ENCODE assay signal across 1 cellular context in the genomic region with DNA sequence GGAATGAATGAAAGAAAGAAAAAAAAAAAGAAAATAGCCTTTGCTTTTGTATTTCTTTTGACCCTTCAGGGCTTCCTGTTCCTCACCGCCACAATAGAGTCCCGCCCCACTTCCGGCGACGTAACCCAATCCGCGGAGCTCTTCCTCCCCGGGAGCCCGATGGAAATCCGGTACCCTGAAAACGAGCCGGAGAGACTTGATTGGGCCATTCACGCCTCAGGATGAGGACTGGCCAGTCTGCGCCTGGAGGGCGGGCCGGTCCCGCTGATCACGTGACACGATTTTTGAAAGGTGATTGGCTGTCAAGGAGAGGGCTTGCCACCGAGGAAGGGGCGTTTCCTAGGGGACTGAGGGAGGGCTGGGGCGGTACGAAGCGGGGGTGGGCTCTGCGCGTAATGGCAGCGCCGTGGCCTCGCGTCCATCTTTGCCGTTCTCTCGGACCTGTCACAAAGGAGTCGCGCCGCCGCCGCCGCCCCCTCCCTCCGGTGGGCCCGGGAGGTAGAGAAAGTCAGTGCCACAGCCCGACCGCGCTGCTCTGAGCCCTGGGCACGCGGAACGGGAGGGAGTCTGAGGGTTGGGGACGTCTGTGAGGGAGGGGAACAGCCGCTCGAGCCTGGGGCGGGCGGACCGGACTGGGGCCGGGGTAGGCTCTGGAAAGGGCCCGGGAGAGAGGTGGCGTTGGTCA.
TF ChIP-seq lines count a peak whose summit lies in the region.

A gene with protein sequence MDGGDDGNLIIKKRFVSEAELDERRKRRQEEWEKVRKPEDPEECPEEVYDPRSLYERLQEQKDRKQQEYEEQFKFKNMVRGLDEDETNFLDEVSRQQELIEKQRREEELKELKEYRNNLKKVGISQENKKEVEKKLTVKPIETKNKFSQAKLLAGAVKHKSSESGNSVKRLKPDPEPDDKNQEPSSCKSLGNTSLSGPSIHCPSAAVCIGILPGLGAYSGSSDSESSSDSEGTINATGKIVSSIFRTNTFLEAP (minus strand): TSS at position 95 of the 685 bp plus-strand sequence. CDS start 12,185 bp downstream, outside the sequence.
TSS of gene RSPRY1 (plus strand) at position 385 of the 685 bp plus-strand sequence. CDS start 18,330 bp downstream, outside the sequence.

TF ChIP-seq in HepG2, 621 proteins besides CTCF, POLR2A, EP300 and RAD21 (continued from another document and continues in another):
- TF ChIP-seq, protein P1, sequence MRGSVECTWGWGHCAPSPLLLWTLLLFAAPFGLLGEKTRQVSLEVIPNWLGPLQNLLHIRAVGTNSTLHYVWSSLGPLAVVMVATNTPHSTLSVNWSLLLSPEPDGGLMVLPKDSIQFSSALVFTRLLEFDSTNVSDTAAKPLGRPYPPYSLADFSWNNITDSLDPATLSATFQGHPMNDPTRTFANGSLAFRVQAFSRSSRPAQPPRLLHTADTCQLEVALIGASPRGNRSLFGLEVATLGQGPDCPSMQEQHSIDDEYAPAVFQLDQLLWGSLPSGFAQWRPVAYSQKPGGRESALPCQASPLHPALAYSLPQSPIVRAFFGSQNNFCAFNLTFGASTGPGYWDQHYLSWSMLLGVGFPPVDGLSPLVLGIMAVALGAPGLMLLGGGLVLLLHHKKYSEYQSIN (CRISPR knock-in tag; IDR thresholded peaks at IDR 0.05; ENCODE audit: borderline replicate concordance): no peak
- TF ChIP-seq FOSL1 (CRISPR knock-in tag; IDR thresholded peaks at IDR 0.05; ENCODE audit: borderline replicate concordance): no peak
- 0 out of 2 replicates have a peak, but pooled peaks have one; percentile 40 for TF ChIP-seq HNRNPL (IDR thresholded peaks at IDR 0.05; ENCODE audit: low read depth, low read length)
- TF ChIP-seq, protein P2, sequence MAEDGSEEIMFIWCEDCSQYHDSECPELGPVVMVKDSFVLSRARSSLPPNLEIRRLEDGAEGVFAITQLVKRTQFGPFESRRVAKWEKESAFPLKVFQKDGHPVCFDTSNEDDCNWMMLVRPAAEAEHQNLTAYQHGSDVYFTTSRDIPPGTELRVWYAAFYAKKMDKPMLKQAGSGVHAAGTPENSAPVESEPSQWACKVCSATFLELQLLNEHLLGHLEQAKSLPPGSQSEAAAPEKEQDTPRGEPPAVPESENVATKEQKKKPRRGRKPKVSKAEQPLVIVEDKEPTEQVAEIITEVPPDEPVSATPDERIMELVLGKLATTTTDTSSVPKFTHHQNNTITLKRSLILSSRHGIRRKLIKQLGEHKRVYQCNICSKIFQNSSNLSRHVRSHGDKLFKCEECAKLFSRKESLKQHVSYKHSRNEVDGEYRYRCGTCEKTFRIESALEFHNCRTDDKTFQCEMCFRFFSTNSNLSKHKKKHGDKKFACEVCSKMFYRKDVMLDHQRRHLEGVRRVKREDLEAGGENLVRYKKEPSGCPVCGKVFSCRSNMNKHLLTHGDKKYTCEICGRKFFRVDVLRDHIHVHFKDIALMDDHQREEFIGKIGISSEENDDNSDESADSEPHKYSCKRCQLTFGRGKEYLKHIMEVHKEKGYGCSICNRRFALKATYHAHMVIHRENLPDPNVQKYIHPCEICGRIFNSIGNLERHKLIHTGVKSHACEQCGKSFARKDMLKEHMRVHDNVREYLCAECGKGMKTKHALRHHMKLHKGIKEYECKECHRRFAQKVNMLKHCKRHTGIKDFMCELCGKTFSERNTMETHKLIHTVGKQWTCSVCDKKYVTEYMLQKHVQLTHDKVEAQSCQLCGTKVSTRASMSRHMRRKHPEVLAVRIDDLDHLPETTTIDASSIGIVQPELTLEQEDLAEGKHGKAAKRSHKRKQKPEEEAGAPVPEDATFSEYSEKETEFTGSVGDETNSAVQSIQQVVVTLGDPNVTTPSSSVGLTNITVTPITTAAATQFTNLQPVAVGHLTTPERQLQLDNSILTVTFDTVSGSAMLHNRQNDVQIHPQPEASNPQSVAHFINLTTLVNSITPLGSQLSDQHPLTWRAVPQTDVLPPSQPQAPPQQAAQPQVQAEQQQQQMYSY (CRISPR knock-in tag; IDR thresholded peaks at IDR 0.05): no peak
- peak; percentile 19; the same call in 1 of the 2 replicates for TF ChIP-seq FOXC1 (CRISPR knock-in tag; IDR thresholded peaks at IDR 0.05; ENCODE audit: borderline replicate concordance)
- TF ChIP-seq EZH2 (conservative IDR thresholded peaks at IDR 0.05; ENCODE audit: low read depth, low read length): no peak
- no peak for TF ChIP-seq TCF7 (IDR thresholded peaks at IDR 0.05; ENCODE audit: low read depth)
- no peak for TF ChIP-seq ZNF205 (CRISPR knock-in tag; IDR thresholded peaks at IDR 0.05)
- TF ChIP-seq NFIC (IDR thresholded peaks at IDR 0.05; ENCODE audit: low read length): no peak
- TF ChIP-seq, protein P3, sequence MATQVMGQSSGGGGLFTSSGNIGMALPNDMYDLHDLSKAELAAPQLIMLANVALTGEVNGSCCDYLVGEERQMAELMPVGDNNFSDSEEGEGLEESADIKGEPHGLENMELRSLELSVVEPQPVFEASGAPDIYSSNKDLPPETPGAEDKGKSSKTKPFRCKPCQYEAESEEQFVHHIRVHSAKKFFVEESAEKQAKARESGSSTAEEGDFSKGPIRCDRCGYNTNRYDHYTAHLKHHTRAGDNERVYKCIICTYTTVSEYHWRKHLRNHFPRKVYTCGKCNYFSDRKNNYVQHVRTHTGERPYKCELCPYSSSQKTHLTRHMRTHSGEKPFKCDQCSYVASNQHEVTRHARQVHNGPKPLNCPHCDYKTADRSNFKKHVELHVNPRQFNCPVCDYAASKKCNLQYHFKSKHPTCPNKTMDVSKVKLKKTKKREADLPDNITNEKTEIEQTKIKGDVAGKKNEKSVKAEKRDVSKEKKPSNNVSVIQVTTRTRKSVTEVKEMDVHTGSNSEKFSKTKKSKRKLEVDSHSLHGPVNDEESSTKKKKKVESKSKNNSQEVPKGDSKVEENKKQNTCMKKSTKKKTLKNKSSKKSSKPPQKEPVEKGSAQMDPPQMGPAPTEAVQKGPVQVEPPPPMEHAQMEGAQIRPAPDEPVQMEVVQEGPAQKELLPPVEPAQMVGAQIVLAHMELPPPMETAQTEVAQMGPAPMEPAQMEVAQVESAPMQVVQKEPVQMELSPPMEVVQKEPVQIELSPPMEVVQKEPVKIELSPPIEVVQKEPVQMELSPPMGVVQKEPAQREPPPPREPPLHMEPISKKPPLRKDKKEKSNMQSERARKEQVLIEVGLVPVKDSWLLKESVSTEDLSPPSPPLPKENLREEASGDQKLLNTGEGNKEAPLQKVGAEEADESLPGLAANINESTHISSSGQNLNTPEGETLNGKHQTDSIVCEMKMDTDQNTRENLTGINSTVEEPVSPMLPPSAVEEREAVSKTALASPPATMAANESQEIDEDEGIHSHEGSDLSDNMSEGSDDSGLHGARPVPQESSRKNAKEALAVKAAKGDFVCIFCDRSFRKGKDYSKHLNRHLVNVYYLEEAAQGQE (IDR thresholded peaks at IDR 0.05; ENCODE audit: borderline replicate concordance in 1 of 2, low read depth in 1 of 2, low read length in 2 of 2): no peak; a peak in 1 of 4 replicates
- peak; percentile 44; the same call in 1 of the 2 replicates for TF ChIP-seq ZNF331 (CRISPR knock-in tag; IDR thresholded peaks at IDR 0.05)
- peak; percentile 78 for TF ChIP-seq THAP9 (CRISPR knock-in tag; IDR thresholded peaks at IDR 0.05; ENCODE audit: borderline replicate concordance)
- peak; percentile 94 for TF ChIP-seq NFYB (CRISPR knock-in tag; IDR thresholded peaks at IDR 0.05)
- TF ChIP-seq GABPB1 (CRISPR knock-in tag; IDR thresholded peaks at IDR 0.05): peak; percentile 92
- TF ChIP-seq ZNF780A (CRISPR knock-in tag; IDR thresholded peaks at IDR 0.05): no peak
- TF ChIP-seq, protein P4, sequence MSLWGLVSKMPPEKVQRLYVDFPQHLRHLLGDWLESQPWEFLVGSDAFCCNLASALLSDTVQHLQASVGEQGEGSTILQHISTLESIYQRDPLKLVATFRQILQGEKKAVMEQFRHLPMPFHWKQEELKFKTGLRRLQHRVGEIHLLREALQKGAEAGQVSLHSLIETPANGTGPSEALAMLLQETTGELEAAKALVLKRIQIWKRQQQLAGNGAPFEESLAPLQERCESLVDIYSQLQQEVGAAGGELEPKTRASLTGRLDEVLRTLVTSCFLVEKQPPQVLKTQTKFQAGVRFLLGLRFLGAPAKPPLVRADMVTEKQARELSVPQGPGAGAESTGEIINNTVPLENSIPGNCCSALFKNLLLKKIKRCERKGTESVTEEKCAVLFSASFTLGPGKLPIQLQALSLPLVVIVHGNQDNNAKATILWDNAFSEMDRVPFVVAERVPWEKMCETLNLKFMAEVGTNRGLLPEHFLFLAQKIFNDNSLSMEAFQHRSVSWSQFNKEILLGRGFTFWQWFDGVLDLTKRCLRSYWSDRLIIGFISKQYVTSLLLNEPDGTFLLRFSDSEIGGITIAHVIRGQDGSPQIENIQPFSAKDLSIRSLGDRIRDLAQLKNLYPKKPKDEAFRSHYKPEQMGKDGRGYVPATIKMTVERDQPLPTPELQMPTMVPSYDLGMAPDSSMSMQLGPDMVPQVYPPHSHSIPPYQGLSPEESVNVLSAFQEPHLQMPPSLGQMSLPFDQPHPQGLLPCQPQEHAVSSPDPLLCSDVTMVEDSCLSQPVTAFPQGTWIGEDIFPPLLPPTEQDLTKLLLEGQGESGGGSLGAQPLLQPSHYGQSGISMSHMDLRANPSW (CRISPR knock-in tag; IDR thresholded peaks at IDR 0.05; ENCODE audit: borderline replicate concordance): no peak
- no peak; the same call in 1 of the 2 replicates for TF ChIP-seq ZNF230 (CRISPR knock-in tag; IDR thresholded peaks at IDR 0.05)
- no peak; the same call in 1 of the 2 replicates for TF ChIP-seq SPEN (CRISPR knock-in tag; IDR thresholded peaks at IDR 0.05; ENCODE audit: low read depth)
- no peak; the same call in 1 of the 2 replicates for TF ChIP-seq ZSCAN31 (CRISPR knock-in tag; IDR thresholded peaks at IDR 0.05; ENCODE audit: low read depth)
- TF ChIP-seq HNF4G (IDR thresholded peaks at IDR 0.05; ENCODE audit: borderline replicate concordance, low read depth, low read length): no peak
- no peak for TF ChIP-seq HNF4G (CRISPR knock-in tag; IDR thresholded peaks at IDR 0.05; ENCODE audit: borderline replicate concordance, low read depth)
- TF ChIP-seq HOXA5 (CRISPR knock-in tag; IDR thresholded peaks at IDR 0.05): peak; percentile 91
- peak; percentile 73; the same call in 1 of the 2 replicates for TF ChIP-seq WIZ (CRISPR knock-in tag; IDR thresholded peaks at IDR 0.05)
- TF ChIP-seq ZNF264 (CRISPR knock-in tag; IDR thresholded peaks at IDR 0.05): no peak
- TF ChIP-seq ZFAT (CRISPR knock-in tag; conservative IDR thresholded peaks at IDR 0.05): no peak
- TF ChIP-seq ZBTB38 (CRISPR knock-in tag; IDR thresholded peaks at IDR 0.05): peak; percentile 77
- peak; percentile 94 for TF ChIP-seq KAT8 (CRISPR knock-in tag; IDR thresholded peaks at IDR 0.05)
- TF ChIP-seq, protein P5, sequence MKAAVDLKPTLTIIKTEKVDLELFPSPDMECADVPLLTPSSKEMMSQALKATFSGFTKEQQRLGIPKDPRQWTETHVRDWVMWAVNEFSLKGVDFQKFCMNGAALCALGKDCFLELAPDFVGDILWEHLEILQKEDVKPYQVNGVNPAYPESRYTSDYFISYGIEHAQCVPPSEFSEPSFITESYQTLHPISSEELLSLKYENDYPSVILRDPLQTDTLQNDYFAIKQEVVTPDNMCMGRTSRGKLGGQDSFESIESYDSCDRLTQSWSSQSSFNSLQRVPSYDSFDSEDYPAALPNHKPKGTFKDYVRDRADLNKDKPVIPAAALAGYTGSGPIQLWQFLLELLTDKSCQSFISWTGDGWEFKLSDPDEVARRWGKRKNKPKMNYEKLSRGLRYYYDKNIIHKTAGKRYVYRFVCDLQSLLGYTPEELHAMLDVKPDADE (CRISPR knock-in tag; IDR thresholded peaks at IDR 0.05): no peak
- TF ChIP-seq, protein P6, sequence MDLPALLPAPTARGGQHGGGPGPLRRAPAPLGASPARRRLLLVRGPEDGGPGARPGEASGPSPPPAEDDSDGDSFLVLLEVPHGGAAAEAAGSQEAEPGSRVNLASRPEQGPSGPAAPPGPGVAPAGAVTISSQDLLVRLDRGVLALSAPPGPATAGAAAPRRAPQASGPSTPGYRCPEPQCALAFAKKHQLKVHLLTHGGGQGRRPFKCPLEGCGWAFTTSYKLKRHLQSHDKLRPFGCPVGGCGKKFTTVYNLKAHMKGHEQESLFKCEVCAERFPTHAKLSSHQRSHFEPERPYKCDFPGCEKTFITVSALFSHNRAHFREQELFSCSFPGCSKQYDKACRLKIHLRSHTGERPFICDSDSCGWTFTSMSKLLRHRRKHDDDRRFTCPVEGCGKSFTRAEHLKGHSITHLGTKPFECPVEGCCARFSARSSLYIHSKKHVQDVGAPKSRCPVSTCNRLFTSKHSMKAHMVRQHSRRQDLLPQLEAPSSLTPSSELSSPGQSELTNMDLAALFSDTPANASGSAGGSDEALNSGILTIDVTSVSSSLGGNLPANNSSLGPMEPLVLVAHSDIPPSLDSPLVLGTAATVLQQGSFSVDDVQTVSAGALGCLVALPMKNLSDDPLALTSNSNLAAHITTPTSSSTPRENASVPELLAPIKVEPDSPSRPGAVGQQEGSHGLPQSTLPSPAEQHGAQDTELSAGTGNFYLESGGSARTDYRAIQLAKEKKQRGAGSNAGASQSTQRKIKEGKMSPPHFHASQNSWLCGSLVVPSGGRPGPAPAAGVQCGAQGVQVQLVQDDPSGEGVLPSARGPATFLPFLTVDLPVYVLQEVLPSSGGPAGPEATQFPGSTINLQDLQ (CRISPR knock-in tag; IDR thresholded peaks at IDR 0.05): no peak
- TF ChIP-seq PTBP1 (IDR thresholded peaks at IDR 0.05; ENCODE audit: low read depth, low read length, poor library complexity, severe bottlenecking): no peak
- no peak for TF ChIP-seq GTF3A (CRISPR knock-in tag; conservative IDR thresholded peaks at IDR 0.05)
- TF ChIP-seq ATAD3A (CRISPR knock-in tag; IDR thresholded peaks at IDR 0.05): no peak
- no peak; the same call in 1 of the 2 replicates for TF ChIP-seq NR2C2 (CRISPR knock-in tag; IDR thresholded peaks at IDR 0.05; ENCODE audit: borderline replicate concordance)
- TF ChIP-seq KAT2B (IDR thresholded peaks at IDR 0.05; ENCODE audit: borderline replicate concordance, low read depth, low read length): no peak
- TF ChIP-seq FOXM1 (CRISPR knock-in tag; IDR thresholded peaks at IDR 0.05): no peak
- TF ChIP-seq ZFY (CRISPR knock-in tag; IDR thresholded peaks at IDR 0.05): peak; percentile 63
